20 cellular contexts compared by ENCODE assay signal in the genomic region with DNA sequence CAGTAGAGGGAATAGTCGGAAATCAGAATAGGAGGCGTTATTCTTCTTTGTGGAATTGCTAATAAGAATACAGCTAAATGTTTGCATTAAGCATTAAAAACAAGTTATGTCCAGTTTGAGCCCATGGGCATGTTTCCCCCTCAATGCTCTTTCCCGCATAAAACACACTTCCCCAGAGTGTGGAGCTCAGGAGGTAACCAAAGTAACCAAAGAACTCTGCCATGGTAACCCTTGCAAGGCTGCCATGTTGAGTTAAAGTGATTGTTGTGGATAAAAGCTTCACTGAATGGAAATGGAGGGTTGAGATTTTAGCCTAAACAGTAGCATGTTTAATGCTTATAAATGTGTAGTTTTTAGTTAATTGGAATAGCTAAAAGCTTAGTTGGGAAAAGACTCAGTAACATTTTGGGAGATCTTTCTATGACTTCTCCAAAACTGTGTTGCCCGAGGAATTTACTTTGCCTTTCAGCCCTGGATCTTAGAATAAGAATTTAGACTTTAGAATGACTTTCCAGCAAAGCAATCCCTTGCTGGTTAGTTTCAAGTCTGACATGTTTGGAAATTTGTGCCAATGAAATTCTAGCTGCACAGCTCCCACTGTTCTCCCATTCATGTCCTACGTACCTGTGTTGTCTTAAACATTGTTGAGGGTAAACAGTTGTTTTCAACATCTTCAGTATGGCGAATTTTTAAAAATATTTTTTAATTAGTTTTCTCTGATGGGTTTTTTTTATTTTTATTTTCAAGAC.
DNase-seq lines count a peak whose midpoint lies in the region; TF ChIP-seq lines count a peak whose summit lies in the region.
"Had no signal": no experiment of that assay in that cellular context is flagged by ENCODE, and none has a peak within 500 bp of the region (broad histone marks: within the 10 kb centered on the region; RNA-seq: fewer than 3 reads in every experiment).

No MANE protein-coding gene starts in this region.

- peaks cover 42% of the 10 kb centered on the region for H3K4me1 Mint-ChIP-seq in chondrocyte (ENCODE audit: low read depth)
- H3K4me1 Mint-ChIP-seq: B cell had no signal

- peak; percentile 27 for DNase-seq in M059J (ENCODE audit: low read depth)
- DNase-seq in chondrocyte (ENCODE audit: low spot score), result no peak
- DNase-seq in transverse colon, result no peak
- DNase-seq in kidney tubule cell (ENCODE audit: low spot score), result no peak
- no peak for DNase-seq in DMS153 (lab: John Stamatoyannopoulos, UW)
- DNase-seq in activated CD4-positive, alpha-beta T cell treated with anti-CD3 and anti-CD28 coated beads for 1 hour, result no peak
- DNase-seq: activated CD4-positive, alpha-beta T cell treated with anti-CD3 and anti-CD28 coated beads for 48 hours; activated naive CD4-positive, alpha-beta T cell treated with Interleukin-2 at 50 U/mL for 16 hours; activated T-cell treated with anti-CD3 and anti-CD28 coated beads for 4 hours; erythroblast; GF-D8; head of caudate nucleus; islet precursor cell; NCI-H345; nucleus accumbens; substantia nigra; T1000 had no signal

- WGBS in transverse colon (ENCODE audit: low coverage in 1 of 2), 2 donors, result 63 to 64% methylated on average over 6 of the region's 6 CpGs

- H3K27ac Mint-ChIP-seq in chondrocyte (ENCODE audit: unreplicated experiment), result peak overlapping the region; percentile 95
- H3K27ac Mint-ChIP-seq: B cell had no signal

- H3K4me3 ChIP-seq in muscle layer of duodenum (ENCODE audit: low read depth in 1 of 2, low read length in 2 of 2) (no peak overlapping the region), transverse colon (no peak overlapping the region)
- H3K4me3 ChIP-seq: coronary artery had no signal

- no peaks in the 10 kb centered on the region for H3K27me3 Mint-ChIP-seq in chondrocyte (ENCODE audit: low read depth)

- H3K4me3 Mint-ChIP-seq in chondrocyte (ENCODE audit: unreplicated experiment), result no peak overlapping the region
- H3K4me3 Mint-ChIP-seq: B cell had no signal

- H3K27me3 ChIP-seq in muscle layer of duodenum (ENCODE audit: low read depth, low read length) (no peaks in the 10 kb centered on the region), transverse colon (no peaks in the 10 kb centered on the region)

- H3K9me3 Mint-ChIP-seq in chondrocyte (ENCODE audit: low read depth), result peaks cover 6% of the 10 kb centered on the region

- peaks cover 0 to 29% of the 10 kb centered on the region in 2 donors for H3K4me1 ChIP-seq in muscle layer of duodenum (ENCODE audit: control insufficient read depth in 1 of 2, insufficient read depth in 2 of 2, low read length in 2 of 2)
- H3K4me1 ChIP-seq in transverse colon, result peaks cover 0 to 13% (median 4%) of the 10 kb centered on the region in 4 donors

- no peaks in the 10 kb centered on the region for H3K36me3 ChIP-seq in muscle layer of duodenum (ENCODE audit: control insufficient read depth in 1 of 2, insufficient read depth in 2 of 2, low read length in 2 of 2)
- no peaks in the 10 kb centered on the region for H3K36me3 ChIP-seq in transverse colon

- TF ChIP-seq CTCF in chondrocyte (IDR thresholded peaks at IDR 0.05) (no peak), transverse colon (IDR thresholded peaks at IDR 0.05) (no peak)

- intact Hi-C loops in transverse colon (cut with DNase I; ENCODE audit: low total_unique reads), result no loop called here

- TF ChIP-seq POLR2A in transverse colon (IDR thresholded peaks at IDR 0.05), result no peak

- no peaks in the 10 kb centered on the region for H3K9me3 ChIP-seq in muscle layer of duodenum (ENCODE audit: control insufficient read depth in 1 of 2, low read length in 2 of 2)
- H3K9me3 ChIP-seq in transverse colon, result no peaks in the 10 kb centered on the region

- H3K27ac ChIP-seq in muscle layer of duodenum (ENCODE audit: low read length) (peak overlapping the region; percentile 82), transverse colon (peak overlapping the region; percentile 16 to 58 (median 50))
- H3K27ac ChIP-seq: coronary artery had no signal

- in situ Hi-C loops in transverse colon (cut with MboI; ENCODE audit: low pct_ligation_motif_present in 1 of 4, low pct_unique_long_range_greater_than_20kb in 1 of 4, low sequenced_read_pairs in 3 of 4), result no loop called here

- no peaks in the 10 kb centered on the region for H3K36me3 Mint-ChIP-seq in chondrocyte (ENCODE audit: low read depth)

- TF ChIP-seq EP300 in transverse colon (IDR thresholded peaks at IDR 0.05; ENCODE audit: low read depth), result no peak
